Comparison of ENCODE assay signal across 19 cellular contexts in the genomic region with DNA sequence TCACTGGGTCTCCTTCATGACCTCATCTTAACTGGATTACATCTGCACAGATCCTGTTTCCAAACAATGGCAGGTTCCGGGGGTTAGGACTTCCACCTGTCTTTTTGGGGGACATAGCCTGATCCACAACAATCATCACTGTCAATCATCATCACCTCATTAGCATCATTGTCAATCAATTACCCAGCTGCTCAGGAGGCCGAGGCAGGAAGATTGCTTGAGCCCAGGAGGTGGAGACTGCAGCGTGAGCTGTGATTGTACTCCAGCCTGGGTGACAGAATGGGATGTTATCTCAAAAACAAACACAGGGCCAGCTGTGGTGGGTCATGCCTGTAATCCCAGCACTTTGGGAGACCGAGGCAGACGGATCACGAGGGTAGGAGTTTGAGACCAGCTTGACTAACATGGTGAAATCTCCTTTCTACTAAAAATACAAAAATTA. TPM values are rescaled to one million over a fixed set of nuclear protein-coding genes. Genes with fewer than 3 reads are reported as not detected.
DNase-seq lines count a peak whose midpoint lies in the region; ATAC-seq and TF ChIP-seq lines count a peak whose summit lies in the region.
"Had no signal": no experiment of that assay in that cellular context is flagged by ENCODE, and none has a peak within 500 bp of the region (broad histone marks: within the 10 kb centered on the region; RNA-seq: fewer than 3 reads in every experiment).

No MANE protein-coding gene starts in this region.

- no peaks in the 10 kb centered on the region for H3K9me3 ChIP-seq in naive thymus-derived CD4-positive, alpha-beta T cell (ENCODE audit: control insufficient read depth in 2 of 3, low read length in 3 of 3)
- no peaks in the 10 kb centered on the region for H3K9me3 ChIP-seq in adrenal gland (replicated peaks in 1 of 3)

- no peak for ATAC-seq in naive thymus-derived CD4-positive, alpha-beta T cell

- no peak overlapping the region for H3K4ac ChIP-seq in mesendoderm (ENCODE audit: low read depth, low read length)

- no peak for TF ChIP-seq CTCF in brain (conservative IDR thresholded peaks at IDR 0.05)
- TF ChIP-seq CTCF in adrenal gland (IDR thresholded peaks at IDR 0.05), result no peak

- H3K27me3 ChIP-seq in mesendoderm (ENCODE audit: insufficient read depth, low read length, poor library complexity), result no peaks in the 10 kb centered on the region
- no peaks in the 10 kb centered on the region for H3K27me3 ChIP-seq in naive thymus-derived CD4-positive, alpha-beta T cell (ENCODE audit: control insufficient read depth in 2 of 2, insufficient read depth in 2 of 2, low read length in 2 of 2)
- H3K27me3 ChIP-seq in adrenal gland, result no peaks in the 10 kb centered on the region

- H3K27ac ChIP-seq in mesendoderm (ENCODE audit: low read depth, low read length) (no peak overlapping the region), adrenal gland (no peak overlapping the region)
- H3K27ac ChIP-seq in naive thymus-derived CD4-positive, alpha-beta T cell (ENCODE audit: low read depth, low read length), result no peak overlapping the region

- H2BK15ac ChIP-seq in mesendoderm (replicated peaks; ENCODE audit: low read depth), result no peak overlapping the region

- H4K8ac ChIP-seq in mesendoderm (ENCODE audit: low read depth, low read length), result no peak overlapping the region

- H3K27me3 Mint-ChIP-seq in brain, result no peaks in the 10 kb centered on the region
- peaks cover 0 to 22% (median 3%) of the 10 kb centered on the region in 5 donors for H3K27me3 Mint-ChIP-seq in naive thymus-derived CD4-positive, alpha-beta T cell

- DNase-seq in NCI-H82 (lab: John Stamatoyannopoulos, UW) (peak; percentile 81), mesendoderm (peak; percentile 63), adrenal gland (no peak), Kasumi-1 (lab: John Stamatoyannopoulos, UW) (no peak), NOMO-1 treated with DMSO at 0.1 percent for 48 hours (lab: John Stamatoyannopoulos, UW; ENCODE audit: unreplicated experiment) (no peak)
- DNase-seq in naive thymus-derived CD4-positive, alpha-beta T cell, result no peak
- DNase-seq: Calu3, DND-41, HCEC 1CT, KBM-7, MM.1S, NCI-H2029, NCI-H446, NCI-H524 treated with DMSO at 0.1 percent for 48 hours, OCI-M1 had no signal

- peaks cover 0 to 8% (median 2%) of the 10 kb centered on the region in 5 experiments for H3K9me3 Mint-ChIP-seq in brain
- H3K9me3 Mint-ChIP-seq in naive thymus-derived CD4-positive, alpha-beta T cell, result peaks cover 0 to 5% (median 0%) of the 10 kb centered on the region in 11 donors

- H3K4me1 Mint-ChIP-seq in brain, result peaks cover 32% of the 10 kb centered on the region
- peaks cover 13 to 27% (median 19%) of the 10 kb centered on the region in 7 donors for H3K4me1 Mint-ChIP-seq in naive thymus-derived CD4-positive, alpha-beta T cell

- H2AK5ac ChIP-seq in mesendoderm (ENCODE audit: low read length), result no peak overlapping the region

- H3K4me2 ChIP-seq in mesendoderm (ENCODE audit: low read length), result no peak overlapping the region

- no peak overlapping the region for H3K18ac ChIP-seq in mesendoderm (ENCODE audit: low read length)

- no peak for TF ChIP-seq POLR2A in adrenal gland (IDR thresholded peaks at IDR 0.05)

- peaks cover 12% of the 10 kb centered on the region for H3K36me3 Mint-ChIP-seq in brain
- H3K36me3 Mint-ChIP-seq in naive thymus-derived CD4-positive, alpha-beta T cell, result no peaks in the 10 kb centered on the region

- H3K4me3 Mint-ChIP-seq in brain, result no peak overlapping the region
- H3K4me3 Mint-ChIP-seq in naive thymus-derived CD4-positive, alpha-beta T cell, result no peak overlapping the region
- H3K4me3 Mint-ChIP-seq: CD14-positive monocyte had no signal

- H3K27ac Mint-ChIP-seq in brain, result peak overlapping the region in 3 of 5 experiments; percentile 24 to 73 (median 72)
- H3K27ac Mint-ChIP-seq in naive thymus-derived CD4-positive, alpha-beta T cell, result no peak overlapping the region

- no peak overlapping the region for H2BK120ac ChIP-seq in mesendoderm (ENCODE audit: low read depth, low read length)

- peaks cover 4% of the 10 kb centered on the region for H3K4me1 ChIP-seq in mesendoderm (ENCODE audit: control insufficient read depth, low read depth, low read length)
- H3K4me1 ChIP-seq in naive thymus-derived CD4-positive, alpha-beta T cell (ENCODE audit: control insufficient read depth in 2 of 2, insufficient read depth in 2 of 2, low read length in 2 of 2), result peaks cover 21 to 29% of the 10 kb centered on the region in 2 donors
- H3K4me1 ChIP-seq in adrenal gland (replicated peaks in 1 of 2), result peaks cover 0 to 4% of the 10 kb centered on the region in 2 donors

- H3K56ac ChIP-seq in mesendoderm (ENCODE audit: low read length), result no peak overlapping the region

- H3K9ac ChIP-seq in mesendoderm (ENCODE audit: low read length), result no peak overlapping the region

- intact Hi-C loops in naive thymus-derived CD4-positive, alpha-beta T cell (cut with micrococcal nuclease), result loop anchor here in 1 of 2 donors (5.0 kb wide), 1 partner anchor 74 kb away; the partner anchor contains the start of gene TTYH3
- intact Hi-C loops in adrenal gland (cut with DNase I), result no loop called here

- no peak overlapping the region for H4K5ac ChIP-seq in mesendoderm (ENCODE audit: low read length)

- H3K4me3 ChIP-seq in mesendoderm (ENCODE audit: low read length) (no peak overlapping the region), adrenal gland (no peak overlapping the region)
- H3K4me3 ChIP-seq in naive thymus-derived CD4-positive, alpha-beta T cell (ENCODE audit: low read length), result no peak overlapping the region

- no peaks in the 10 kb centered on the region for H3K79me2 ChIP-seq in mesendoderm (ENCODE audit: control insufficient read depth, insufficient read depth, low read length)

- POLR2A ChIA-PET in naive thymus-derived CD4-positive, alpha-beta T cell (lab: Charles Lee), result no interaction called here

- WGBS in mesendoderm (ENCODE audit: extremely low coverage, insufficient coverage, low lambda C conversion rate), result no CpG with 5 or more reads among the region's 6 CpGs
- 58 to 69% (median 62%) methylated on average over 6 of the region's 6 CpGs for WGBS in adrenal gland, 4 donors

- H3K79me1 ChIP-seq in mesendoderm (ENCODE audit: low read length), result no peaks in the 10 kb centered on the region

- no peaks in the 10 kb centered on the region for H3K36me3 ChIP-seq in mesendoderm (ENCODE audit: control insufficient read depth, insufficient read depth, low read length)
- no peaks in the 10 kb centered on the region for H3K36me3 ChIP-seq in naive thymus-derived CD4-positive, alpha-beta T cell (ENCODE audit: control insufficient read depth in 2 of 3, insufficient read depth in 3 of 3, low read length in 3 of 3)
- no peaks in the 10 kb centered on the region for H3K36me3 ChIP-seq in adrenal gland (replicated peaks in 1 of 2)

- H3K23ac ChIP-seq in mesendoderm (ENCODE audit: low read length), result no peak overlapping the region

- no peak overlapping the region for H2BK5ac ChIP-seq in mesendoderm (ENCODE audit: low read length)

- CTCF ChIA-PET in naive thymus-derived CD4-positive, alpha-beta T cell (lab: Charles Lee), result interaction anchor here (0.8 to 1.1 kb wide), 2 partner anchors 9 to 36 kb away, joined by 4 to 5 read pairs; no protein-coding TSS in a partner anchor

RNA-seq across cellular contexts. Expression of gene AMZ1, which starts 18.7 kb away (rescaled TPM):
- polyA plus RNA-seq in brain (ENCODE audit: insufficient read depth, low read depth, low replicate concordance), result 2.4 TPM
- 0.28 TPM for polyA plus RNA-seq in mesendoderm (2013, experiment 1 of 2)
- polyA plus RNA-seq in mesendoderm (2013, experiment 2 of 2), result 0.34 TPM
- total RNA-seq in naive thymus-derived CD4-positive, alpha-beta T cell, result 1 to 10 TPM in 1 of 5 experiments, under 1 TPM in 4; 0.07 to 2.4 (median 0.80) TPM
- polyA plus RNA-seq in naive thymus-derived CD4-positive, alpha-beta T cell, result under 1 TPM; 0.07 to 0.13 TPM
- total RNA-seq in adrenal gland, result under 1 TPM in 2 of 8 donors, not detected in 6; 0.14 to 0.36 TPM
- under 1 TPM; 0.07 to 0.32 (median 0.07) TPM for polyA plus RNA-seq in adrenal gland
- total RNA-seq: A673, HT-29 had no signal

Comparison
In these comparisons a context has a peak if more than half of its experiments do, and no peak if none do; other contexts are left out.
1. DNase-seq: peak in NCI-H82 (single experiment) and mesendoderm (single experiment); none in naive thymus-derived CD4-positive, alpha-beta T cell (0 of 9), adrenal gland (0 of 7), Kasumi-1 (0 of 2) and NOMO-1 treated with DMSO at 0.1 percent for 48 hours (single experiment).
2. H3K27ac Mint-ChIP-seq: peak in brain (3 of 5); none in naive thymus-derived CD4-positive, alpha-beta T cell (0 of 9).